In genomic region chr5:181105091-181106025, GRCh38 we compare ENCODE assay signal across 1 cellular context.
TF ChIP-seq lines count a peak whose summit lies in the region.

No MANE protein-coding gene starts in this region.

TF ChIP-seq in GM12878, 131 proteins besides CTCF, POLR2A, EP300 and RAD21:
- TF ChIP-seq BCL11A (IDR thresholded peaks at IDR 0.05; ENCODE audit: low read depth, low read length) (0 out of 2 replicates have a peak, but pooled peaks have one; percentile 32), MTA2 (IDR thresholded peaks at IDR 0.05; ENCODE audit: low read depth) (peak; percentile 67), IRF4 (IDR thresholded peaks at IDR 0.05; ENCODE audit: low read depth, low read length) (0 out of 2 replicates have a peak, but pooled peaks have one; percentile 21), RUNX3 (IDR thresholded peaks at IDR 0.05; ENCODE audit: low read length) (peak; percentile 80), IKZF2 (IDR thresholded peaks at IDR 0.05) (peak; percentile 27 to 31; a peak in 2 of 4 replicates), SPI1 (IDR thresholded peaks at IDR 0.05; ENCODE audit: borderline replicate concordance, insufficient read depth, low read depth, low read length) (peak; percentile 87), BHLHE40 (IDR thresholded peaks at IDR 0.05; ENCODE audit: borderline replicate concordance in 1 of 2, low read depth in 2 of 2, low read length in 1 of 2) (peak in 1 of 2 experiments; percentile 14; a peak in 1 of 4 replicates), ZNF384 (IDR thresholded peaks at IDR 0.05; ENCODE audit: borderline replicate concordance, low read depth, low read length) (peak; percentile 61; the same call in 1 of the 2 replicates)
